1 cellular context compared by ENCODE assay signal in the genomic region with DNA sequence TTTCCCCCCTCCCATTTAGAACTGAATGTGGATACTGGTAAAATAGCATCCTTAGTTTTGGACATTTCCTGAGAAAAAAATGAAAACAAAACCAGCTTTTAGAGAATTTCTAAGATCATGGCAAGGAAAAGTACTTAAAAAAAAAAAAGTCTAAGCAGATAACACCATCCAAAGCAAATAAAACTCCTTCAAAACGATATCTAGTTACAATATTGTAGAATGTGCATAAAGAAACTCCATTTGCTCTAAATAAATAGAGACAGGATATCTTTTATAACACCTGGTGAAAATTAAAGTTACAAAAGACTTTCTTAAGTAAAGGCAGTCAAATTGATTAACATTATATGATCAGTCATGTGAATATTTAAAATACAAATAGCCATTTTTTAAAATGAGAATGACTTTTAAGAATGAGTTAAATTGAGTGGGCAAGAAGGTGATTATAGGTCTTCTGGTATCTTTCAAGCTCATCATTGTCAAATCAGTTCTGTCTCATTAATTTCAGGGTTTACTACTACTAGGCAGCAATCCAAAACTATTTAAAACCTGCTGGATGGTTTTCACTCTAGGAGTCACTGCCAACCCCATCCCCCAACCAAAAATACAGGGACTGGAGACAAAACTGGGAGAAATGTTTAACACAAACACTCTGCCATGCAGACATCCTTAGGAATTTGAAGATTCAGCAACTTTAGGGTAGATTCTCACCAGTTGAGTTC.
TF ChIP-seq lines count a peak whose summit lies in the region.

No MANE protein-coding gene starts in this region.

TF ChIP-seq in HCT116, 20 proteins besides CTCF, POLR2A, EP300 and RAD21 (continued from another document):
- TF ChIP-seq, protein P1, sequence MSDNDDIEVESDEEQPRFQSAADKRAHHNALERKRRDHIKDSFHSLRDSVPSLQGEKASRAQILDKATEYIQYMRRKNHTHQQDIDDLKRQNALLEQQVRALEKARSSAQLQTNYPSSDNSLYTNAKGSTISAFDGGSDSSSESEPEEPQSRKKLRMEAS (IDR thresholded peaks at IDR 0.05), result no peak
- TF ChIP-seq EZH2phosphoT487 (IDR thresholded peaks at IDR 0.05; ENCODE audit: borderline replicate concordance), result no peak
- no peak for TF ChIP-seq JUND (IDR thresholded peaks at IDR 0.05)
- no peak for TF ChIP-seq ELF1 (IDR thresholded peaks at IDR 0.05; ENCODE audit: borderline replicate concordance, low read depth)
- TF ChIP-seq SRF (IDR thresholded peaks at IDR 0.05; ENCODE audit: low read depth), result no peak
- TF ChIP-seq CBX3 (IDR thresholded peaks at IDR 0.05; ENCODE audit: low read depth), result no peak
- TF ChIP-seq, protein P2, sequence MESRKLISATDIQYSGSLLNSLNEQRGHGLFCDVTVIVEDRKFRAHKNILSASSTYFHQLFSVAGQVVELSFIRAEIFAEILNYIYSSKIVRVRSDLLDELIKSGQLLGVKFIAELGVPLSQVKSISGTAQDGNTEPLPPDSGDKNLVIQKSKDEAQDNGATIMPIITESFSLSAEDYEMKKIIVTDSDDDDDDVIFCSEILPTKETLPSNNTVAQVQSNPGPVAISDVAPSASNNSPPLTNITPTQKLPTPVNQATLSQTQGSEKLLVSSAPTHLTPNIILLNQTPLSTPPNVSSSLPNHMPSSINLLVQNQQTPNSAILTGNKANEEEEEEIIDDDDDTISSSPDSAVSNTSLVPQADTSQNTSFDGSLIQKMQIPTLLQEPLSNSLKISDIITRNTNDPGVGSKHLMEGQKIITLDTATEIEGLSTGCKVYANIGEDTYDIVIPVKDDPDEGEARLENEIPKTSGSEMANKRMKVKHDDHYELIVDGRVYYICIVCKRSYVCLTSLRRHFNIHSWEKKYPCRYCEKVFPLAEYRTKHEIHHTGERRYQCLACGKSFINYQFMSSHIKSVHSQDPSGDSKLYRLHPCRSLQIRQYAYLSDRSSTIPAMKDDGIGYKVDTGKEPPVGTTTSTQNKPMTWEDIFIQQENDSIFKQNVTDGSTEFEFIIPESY (IDR thresholded peaks at IDR 0.05; ENCODE audit: extremely low read depth, insufficient replicate concordance, low read length), result no peak
- TF ChIP-seq, protein P3, sequence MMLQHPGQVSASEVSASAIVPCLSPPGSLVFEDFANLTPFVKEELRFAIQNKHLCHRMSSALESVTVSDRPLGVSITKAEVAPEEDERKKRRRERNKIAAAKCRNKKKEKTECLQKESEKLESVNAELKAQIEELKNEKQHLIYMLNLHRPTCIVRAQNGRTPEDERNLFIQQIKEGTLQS (IDR thresholded peaks at IDR 0.05), result no peak
- no peak for TF ChIP-seq POLR2AphosphoS5 (IDR thresholded peaks at IDR 0.05; ENCODE audit: low read depth, low read length)
